Comparison of ENCODE assay signal across 8 cellular contexts in the genomic region with DNA sequence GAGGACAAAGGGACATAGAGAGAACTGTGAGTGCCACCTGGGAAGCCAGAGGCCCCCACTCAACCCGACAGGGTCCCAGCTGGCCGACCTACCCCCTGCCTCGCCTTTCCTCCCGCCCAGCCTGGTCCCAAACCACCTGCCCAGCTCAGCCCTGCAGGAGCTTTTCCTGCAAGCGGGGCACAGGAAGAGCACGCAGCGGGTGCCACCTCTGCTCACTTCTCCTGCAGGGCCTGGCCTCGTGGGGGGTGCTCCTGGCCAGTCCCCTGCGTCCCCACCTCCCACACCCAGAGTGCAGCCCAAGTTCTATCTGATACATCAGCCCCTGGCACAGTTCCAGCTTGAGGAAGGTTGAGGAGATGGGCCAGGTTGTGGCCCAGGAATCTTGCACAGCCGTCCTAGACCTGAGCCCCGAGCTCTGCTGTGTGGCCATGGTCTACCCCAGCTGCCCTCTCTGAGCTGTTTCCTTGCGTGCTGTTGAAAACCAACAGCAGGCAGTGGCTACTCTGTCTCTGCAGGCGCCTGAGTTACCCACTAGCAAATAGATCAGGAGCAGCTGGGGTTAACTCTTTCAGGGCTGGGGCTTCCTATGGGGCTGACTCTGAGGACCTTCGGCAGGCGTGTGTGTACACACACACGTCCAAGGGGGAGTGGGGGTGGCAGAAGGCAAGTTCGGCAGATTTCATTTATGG. TPM values are rescaled to one million over a fixed set of nuclear protein-coding genes. Genes with fewer than 3 reads are reported as not detected.
DNase-seq lines count a peak whose midpoint lies in the region; ATAC-seq and TF ChIP-seq lines count a peak whose summit lies in the region.

No MANE protein-coding gene starts in this region.

- no peaks in the 10 kb centered on the region for H3K36me3 ChIP-seq in mammary epithelial cell (ENCODE audit: insufficient read depth, low read length)
- peaks cover 46% of the 10 kb centered on the region for H3K36me3 ChIP-seq in WERI-Rb-1

- H3K9ac ChIP-seq in mammary epithelial cell (ENCODE audit: insufficient read depth, low read length): no peak overlapping the region

- H2AFZ ChIP-seq in mammary epithelial cell (ENCODE audit: low read depth, low read length): no peak overlapping the region

- DNase-seq in MCF 10A (ENCODE audit: unreplicated experiment) (no peak), mammary epithelial cell (no peak), WERI-Rb-1 (peak; percentile 76), left kidney (ENCODE audit: low read depth, low spot score) (peak; percentile 34), type B pancreatic cell (ENCODE audit: extremely low spot score, unreplicated experiment) (no peak), NCI-H128 (lab: John Stamatoyannopoulos, UW; ENCODE audit: unreplicated experiment) (no peak), foreskin keratinocyte (no peak)

- no peaks in the 10 kb centered on the region for H3K9me3 Mint-ChIP-seq in MCF 10A (ENCODE audit: unreplicated experiment)
- no peaks in the 10 kb centered on the region for H3K9me3 Mint-ChIP-seq in type B pancreatic cell

- ATAC-seq in HG02798 (IDR thresholded peaks at IDR 0.05; ENCODE audit: poor library complexity, unreplicated experiment) (no peak), foreskin keratinocyte (no peak)

- H3K27ac Mint-ChIP-seq in MCF 10A (ENCODE audit: low read depth, unreplicated experiment) (no peak overlapping the region), type B pancreatic cell (peak overlapping the region; percentile 43)

- CTCF ChIA-PET in MCF 10A (lab: Yijun Ruan, JAX): interaction anchor here (0.6 kb wide), 1 partner anchor 156 kb away, joined by 3 read pairs; no protein-coding TSS in a partner anchor
- CTCF ChIA-PET in mammary epithelial cell (lab: Charles Lee; ENCODE audit: low non-redundant PET): no interaction called here

- H3K4me1 ChIP-seq in mammary epithelial cell (ENCODE audit: insufficient read depth, low read length): peaks cover 22% of the 10 kb centered on the region
- H3K4me1 ChIP-seq in foreskin keratinocyte: no peaks in the 10 kb centered on the region

- H3K4me2 ChIP-seq in mammary epithelial cell (ENCODE audit: insufficient read depth, low read depth, low read length): no peak overlapping the region

- H3K4me3 Mint-ChIP-seq in MCF 10A (ENCODE audit: unreplicated experiment) (peak overlapping the region; percentile 97), type B pancreatic cell (peak overlapping the region; percentile 86)

- POLR2A ChIA-PET in MCF 10A (lab: Yijun Ruan, JAX): interaction anchor here (0.8 to 0.9 kb wide), 2 partner anchors 10 to 182 kb away, joined by 3 to 4 read pairs; partner anchors contain the start of genes C20orf144 and CBFA2T2

- H3K4me3 ChIP-seq in mammary epithelial cell (replicated peaks in 1 of 3; ENCODE audit: insufficient read depth in 1 of 3, low read depth in 2 of 3, low read length in 3 of 3) (no peak overlapping the region), WERI-Rb-1 (ENCODE audit: low read depth, low read length) (peak overlapping the region; percentile 58)

- H3K36me3 Mint-ChIP-seq in MCF 10A (ENCODE audit: insufficient read depth, unreplicated experiment) (peaks cover 8% of the 10 kb centered on the region), type B pancreatic cell (peaks cover 13% of the 10 kb centered on the region)

- H3K27ac ChIP-seq in mammary epithelial cell (ENCODE audit: insufficient read depth, low read depth, low read length): no peak overlapping the region
- peak overlapping the region; percentile 91 for H3K27ac ChIP-seq in WERI-Rb-1
- no peak overlapping the region for H3K27ac ChIP-seq in foreskin keratinocyte

- BruUV-seq in MCF 10A (replicated peaks; lab: Mats Ljungman, UMichigan) (no TSS peak), mammary epithelial cell (replicated peaks; lab: Mats Ljungman, UMichigan) (no TSS peak)

- no peaks in the 10 kb centered on the region for H3K79me2 ChIP-seq in mammary epithelial cell (ENCODE audit: insufficient read depth, low read length)

- no peaks in the 10 kb centered on the region for H3K27me3 Mint-ChIP-seq in MCF 10A (ENCODE audit: insufficient read depth, unreplicated experiment)
- no peaks in the 10 kb centered on the region for H3K27me3 Mint-ChIP-seq in type B pancreatic cell

- no peaks in the 10 kb centered on the region for H3K27me3 ChIP-seq in mammary epithelial cell (ENCODE audit: insufficient read depth, low read length)
- H3K27me3 ChIP-seq in WERI-Rb-1 (ENCODE audit: insufficient read depth, low read depth, severe bottlenecking): no peaks in the 10 kb centered on the region
- no peaks in the 10 kb centered on the region for H3K27me3 ChIP-seq in foreskin keratinocyte

- H4K20me1 ChIP-seq in mammary epithelial cell (ENCODE audit: insufficient read depth, low read length): no peaks in the 10 kb centered on the region

- TF ChIP-seq CTCF in MCF 10A (IDR thresholded peaks at IDR 0.05; ENCODE audit: unreplicated experiment) (no peak), mammary epithelial cell (conservative IDR thresholded peaks at IDR 0.05 in 1 of 2, IDR thresholded peaks at IDR 0.05 in 1 of 2; ENCODE audit: extremely low read depth in 1 of 2, insufficient read depth in 1 of 2, low read depth in 1 of 2, low read length in 2 of 2) (no peak), WERI-Rb-1 (IDR thresholded peaks at IDR 0.05; ENCODE audit: low read depth, low read length) (no peak), type B pancreatic cell (conservative IDR thresholded peaks at IDR 0.05) (no peak), foreskin keratinocyte (conservative IDR thresholded peaks at IDR 0.05) (no peak)

- 87% methylated on average over 16 of the region's 17 CpGs for WGBS in mammary epithelial cell (ENCODE audit: low coverage, missing lambda C conversion rate)

- H3K9me3 ChIP-seq in mammary epithelial cell (replicated peaks; ENCODE audit: insufficient read depth, low read length) (no peaks in the 10 kb centered on the region), WERI-Rb-1 (ENCODE audit: severe bottlenecking) (no peaks in the 10 kb centered on the region)

- intact Hi-C loops in MCF 10A (cut with micrococcal nuclease) (no loop called here), mammary epithelial cell (cut with micrococcal nuclease) (loop anchor here (5.0 kb wide), 1 partner anchor 60 kb away; the partner anchor contains the start of gene ZNF341)

- in situ Hi-C loops in mammary epithelial cell (cut with MboI; ENCODE audit: low sequenced_read_pairs in 2 of 2): no loop called here

- dilution Hi-C loops in mammary epithelial cell (cut with HindIII; ENCODE audit: low sequenced_read_pairs): loop anchor here (10.0 kb wide), 1 partner anchor 68 kb away; no protein-coding TSS in a partner anchor

- H3K4me1 Mint-ChIP-seq in MCF 10A (ENCODE audit: insufficient read depth, unreplicated experiment) (peaks cover 19% of the 10 kb centered on the region), type B pancreatic cell (ENCODE audit: unreplicated experiment) (peaks cover 39% of the 10 kb centered on the region)

RNA-seq across cellular contexts. Expression of gene NECAB3, which starts 1.7 kb away (rescaled TPM):
- total RNA-seq in MCF 10A (2022) (13.0 and 15.1 TPM in 2 replicates), mammary epithelial cell (10 to 100 TPM; 14.6 to 14.7 TPM), type B pancreatic cell (ENCODE audit: low replicate concordance) (67.4 and 68.2 TPM in 2 replicates), foreskin keratinocyte (6.3 and 7.3 TPM in 2 replicates)
- polyA plus RNA-seq in mammary epithelial cell (5.4 TPM), foreskin keratinocyte (5.1 and 5.9 TPM in 2 replicates)
- polyA minus RNA-seq in mammary epithelial cell: 2.9 TPM

RNA-seq across cellular contexts. Expression of gene ACTL10, which starts 5.8 kb away (rescaled TPM):
- 1.7 and 3.2 TPM in 2 replicates for total RNA-seq in MCF 10A (2022)
- 1 to 10 TPM; 1.4 to 2.7 TPM for total RNA-seq in mammary epithelial cell
- polyA plus RNA-seq in mammary epithelial cell: 0.79 TPM
- not detected for polyA minus RNA-seq in mammary epithelial cell
- 1.7 and 2.6 TPM in 2 replicates for total RNA-seq in type B pancreatic cell (ENCODE audit: low replicate concordance)
- 1.1 and 1.4 TPM in 2 replicates for total RNA-seq in foreskin keratinocyte
- polyA plus RNA-seq in foreskin keratinocyte: 1.3 and 1.6 TPM in 2 replicates

RNA-seq across cellular contexts. Expression of gene C20orf144, which starts 10.4 kb away (rescaled TPM):
- total RNA-seq in MCF 10A (2022) (0.12 and 0.21 TPM in 2 replicates), mammary epithelial cell (under 1 TPM; under 0.01 to 0.16 TPM), type B pancreatic cell (ENCODE audit: low replicate concordance) (0.29 and 0.82 TPM in 2 replicates), foreskin keratinocyte (0.07 TPM in 1 of 2 replicates, not detected in the other)
- polyA plus RNA-seq in mammary epithelial cell (0.03 TPM), foreskin keratinocyte (0.03 TPM in 1 of 2 replicates, not detected in the other)
- not detected for polyA minus RNA-seq in mammary epithelial cell

RNA-seq across cellular contexts. Expression of gene E2F1, which starts 13.6 kb away (rescaled TPM):
- 1.4 and 3.7 TPM in 2 replicates for total RNA-seq in MCF 10A (2022)
- 10 to 100 TPM in 1 of 2 donors, 1 to 10 TPM in 1; 1.8 to 12.7 TPM for total RNA-seq in mammary epithelial cell
- 10.3 TPM for polyA plus RNA-seq in mammary epithelial cell
- 10.7 TPM for polyA minus RNA-seq in mammary epithelial cell
- total RNA-seq in type B pancreatic cell (ENCODE audit: low replicate concordance): 20.7 and 32.8 TPM in 2 replicates
- 15.4 and 16.5 TPM in 2 replicates for total RNA-seq in foreskin keratinocyte
- 16.0 and 17.5 TPM in 2 replicates for polyA plus RNA-seq in foreskin keratinocyte

RNA-seq across cellular contexts. Expression of gene PXMP4, which starts 47.5 kb away (rescaled TPM):
- total RNA-seq in MCF 10A (2022): 3.9 and 5.2 TPM in 2 replicates
- 10 to 100 TPM in 1 of 2 donors, 1 to 10 TPM in 1; 8.0 to 11.3 TPM for total RNA-seq in mammary epithelial cell
- 6.5 TPM for polyA plus RNA-seq in mammary epithelial cell
- polyA minus RNA-seq in mammary epithelial cell: 2.6 TPM
- total RNA-seq in type B pancreatic cell (ENCODE audit: low replicate concordance): 10.3 and 12.2 TPM in 2 replicates
- total RNA-seq in foreskin keratinocyte: 6.1 and 6.7 TPM in 2 replicates
- polyA plus RNA-seq in foreskin keratinocyte: 5.9 and 6.2 TPM in 2 replicates

Comparison
In these comparisons a context has a peak if more than half of its experiments do, and no peak if none do; other contexts are left out.
1. DNase-seq: peak in WERI-Rb-1 (single experiment) and left kidney (single experiment); none in MCF 10A (single experiment), mammary epithelial cell (single experiment), type B pancreatic cell (single experiment), NCI-H128 (single experiment) and foreskin keratinocyte (0 of 2).